In genomic region chr18:48336332-48336731, GRCh38 we compare ENCODE assay signal across 17 cellular contexts.
DNase-seq lines count a peak whose midpoint lies in the region; TF ChIP-seq lines count a peak whose summit lies in the region.
"Had no signal": no experiment of that assay in that cellular context is flagged by ENCODE, and none has a peak within 500 bp of the region (broad histone marks: within the 10 kb centered on the region; RNA-seq: fewer than 3 reads in every experiment).

No MANE protein-coding gene starts in this region.

- peak; percentile 69 for DNase-seq in DMS153 treated with DMSO at 0.1 percent for 48 hours (lab: John Stamatoyannopoulos, UW; ENCODE audit: unreplicated experiment)
- DNase-seq in NCI-H510A (lab: John Stamatoyannopoulos, UW) = peak; percentile 30
- no peak for DNase-seq in chondrocyte (ENCODE audit: low spot score)
- no peak for DNase-seq in activated T-helper 1 cell treated with anti-CD3 and anti-CD28 coated beads, Interleukin-12 subunit alpha, Interleukin-12 subunit beta, Interleukin-2, Interleukin-4 antibody, amounts not matched to agents 30 ng/mL and 10 ng/mL and 1 ng/mL, durations not matched to agents 14 hours and 24 hours and 36 hours (ENCODE audit: low spot score)
- DNase-seq in activated CD4-positive, alpha-beta T cell treated with anti-CD3 and anti-CD28 coated beads, Interleukin-2, amount 10 ng/mL, durations not matched to agents 7 days and 5 days = no peak
- DNase-seq in activated CD4-positive, CD25-positive, alpha-beta regulatory T cell (lab: John Stamatoyannopoulos, UW) = no peak
- DNase-seq in Caco-2 = no peak
- DNase-seq: activated CD8-positive, alpha-beta T cell treated with anti-CD3 and anti-CD28 coated beads, Interleukin-2, amount 10 ng/mL, durations not matched to agents 7 days and 5 days; activated gamma-delta T cell treated with Interleukin-2 at 50 U/mL for 16 hours; H9; NCI-H1105; stimulated activated CD4-positive, alpha-beta T cell treated with anti-CD3 and anti-CD28 coated beads, Interleukin-4, amount 100 ng/mL, for 24 hours; stimulated activated naive CD4-positive, alpha-beta T cell; T-helper 1 cell had no signal

- H3K9me3 ChIP-seq in mesodermal cell (ENCODE audit: control insufficient read depth, low read length) (no peaks in the 10 kb centered on the region), Caco-2 (no peaks in the 10 kb centered on the region)

- H3K4me1 ChIP-seq in mesodermal cell (ENCODE audit: control insufficient read depth, insufficient read depth, low read length, poor library complexity, severe bottlenecking) (peaks cover 27% of the 10 kb centered on the region), Caco-2 (0 out of 2 replicates have a peak, but pooled peaks cover 5% of the 10 kb centered on the region)

- no TSS peak for BruUV-seq in Caco-2 (replicated peaks; lab: Mats Ljungman, UMichigan)

- H3K9me3 Mint-ChIP-seq in chondrocyte (ENCODE audit: low read depth) (no peaks in the 10 kb centered on the region), Caco-2 (ENCODE audit: unreplicated experiment) (no peaks in the 10 kb centered on the region)
- no peaks in the 10 kb centered on the region for H3K9me3 Mint-ChIP-seq in activated T-helper 1 cell treated with anti-CD3 and anti-CD28 coated beads, Interleukin-12 subunit alpha, Interleukin-12 subunit beta, Interleukin-2, Interleukin-4 antibody, amounts not matched to agents 30 ng/mL and 10 ng/mL and 1 ng/mL, durations not matched to agents 14 hours and 24 hours and 36 hours
- no peaks in the 10 kb centered on the region for H3K9me3 Mint-ChIP-seq in activated CD4-positive, alpha-beta T cell treated with anti-CD3 and anti-CD28 coated beads, Interleukin-2, amount 10 ng/mL, durations not matched to agents 7 days and 5 days
- H3K9me3 Mint-ChIP-seq: H9 had no signal

- POLR2A ChIA-PET in activated CD4-positive, alpha-beta T cell treated with anti-CD3 and anti-CD28 coated beads, Interleukin-2, amount 10 ng/mL, durations not matched to agents 7 days and 5 days (lab: Charles Lee) = no interaction called here
- POLR2A ChIA-PET in Caco-2 (lab: Charles Lee) = no interaction called here

- H3K27ac Mint-ChIP-seq in chondrocyte (ENCODE audit: unreplicated experiment) = peak overlapping the region; percentile 9
- no peak overlapping the region for H3K27ac Mint-ChIP-seq in activated T-helper 1 cell treated with anti-CD3 and anti-CD28 coated beads, Interleukin-12 subunit alpha, Interleukin-12 subunit beta, Interleukin-2, Interleukin-4 antibody, amounts not matched to agents 30 ng/mL and 10 ng/mL and 1 ng/mL, durations not matched to agents 14 hours and 24 hours and 36 hours
- no peak overlapping the region for H3K27ac Mint-ChIP-seq in activated CD4-positive, alpha-beta T cell treated with anti-CD3 and anti-CD28 coated beads, Interleukin-2, amount 10 ng/mL, durations not matched to agents 7 days and 5 days
- no peak overlapping the region for H3K27ac Mint-ChIP-seq in Caco-2 (ENCODE audit: unreplicated experiment)
- H3K27ac Mint-ChIP-seq: activated CD8-positive, alpha-beta T cell treated with anti-CD3 and anti-CD28 coated beads, Interleukin-2, amount 10 ng/mL, durations not matched to agents 7 days and 5 days; B cell; H9 had no signal

- H3K4me3 Mint-ChIP-seq in chondrocyte (ENCODE audit: unreplicated experiment) (no peak overlapping the region), Caco-2 (ENCODE audit: unreplicated experiment) (no peak overlapping the region)
- no peak overlapping the region for H3K4me3 Mint-ChIP-seq in activated T-helper 1 cell treated with anti-CD3 and anti-CD28 coated beads, Interleukin-12 subunit alpha, Interleukin-12 subunit beta, Interleukin-2, Interleukin-4 antibody, amounts not matched to agents 30 ng/mL and 10 ng/mL and 1 ng/mL, durations not matched to agents 14 hours and 24 hours and 36 hours
- H3K4me3 Mint-ChIP-seq in activated CD4-positive, alpha-beta T cell treated with anti-CD3 and anti-CD28 coated beads, Interleukin-2, amount 10 ng/mL, durations not matched to agents 7 days and 5 days = no peak overlapping the region
- H3K4me3 Mint-ChIP-seq: activated CD8-positive, alpha-beta T cell treated with anti-CD3 and anti-CD28 coated beads, Interleukin-2, amount 10 ng/mL, durations not matched to agents 7 days and 5 days; B cell; H9 had no signal

- H3K36me3 ChIP-seq in mesodermal cell (ENCODE audit: control insufficient read depth, insufficient read depth, low read length) = no peaks in the 10 kb centered on the region
- no peaks in the 10 kb centered on the region for H3K36me3 ChIP-seq in Caco-2 (ENCODE audit: control insufficient read depth, insufficient read depth, low read length)

- peaks cover 22% of the 10 kb centered on the region for H3K4me1 Mint-ChIP-seq in chondrocyte (ENCODE audit: low read depth)
- H3K4me1 Mint-ChIP-seq in activated T-helper 1 cell treated with anti-CD3 and anti-CD28 coated beads, Interleukin-12 subunit alpha, Interleukin-12 subunit beta, Interleukin-2, Interleukin-4 antibody, amounts not matched to agents 30 ng/mL and 10 ng/mL and 1 ng/mL, durations not matched to agents 14 hours and 24 hours and 36 hours (ENCODE audit: low read depth) = no peaks in the 10 kb centered on the region
- no peaks in the 10 kb centered on the region for H3K4me1 Mint-ChIP-seq in activated CD4-positive, alpha-beta T cell treated with anti-CD3 and anti-CD28 coated beads, Interleukin-2, amount 10 ng/mL, durations not matched to agents 7 days and 5 days
- H3K4me1 Mint-ChIP-seq in Caco-2 (ENCODE audit: low read depth, unreplicated experiment) = peaks cover 7% of the 10 kb centered on the region
- H3K4me1 Mint-ChIP-seq: B cell had no signal

- intact Hi-C loops in activated T-helper 1 cell treated with anti-CD3 and anti-CD28 coated beads, Interleukin-12 subunit alpha, Interleukin-12 subunit beta, Interleukin-2, Interleukin-4 antibody, amounts not matched to agents 30 ng/mL and 10 ng/mL and 1 ng/mL, durations not matched to agents 14 hours and 24 hours and 36 hours (cut with micrococcal nuclease) = no loop called here
- intact Hi-C loops in Caco-2 (cut with micrococcal nuclease; ENCODE audit: unreplicated experiment) = no loop called here

- H3K4me3 ChIP-seq in mesodermal cell (ENCODE audit: extremely low read depth, insufficient read depth, low read length, poor library complexity, severe bottlenecking) (no peak overlapping the region), Caco-2 (ENCODE audit: low read depth, low read length) (no peak overlapping the region)

- CTCF ChIA-PET in activated CD4-positive, alpha-beta T cell treated with anti-CD3 and anti-CD28 coated beads, Interleukin-2, amount 10 ng/mL, durations not matched to agents 7 days and 5 days (lab: Charles Lee) = interaction anchor here (1.1 kb wide), 1 partner anchor 24 kb away, joined by 3 read pairs; no protein-coding TSS in a partner anchor
- CTCF ChIA-PET in Caco-2 (lab: Charles Lee) = no interaction called here

- H3K27me3 ChIP-seq in Caco-2 (replicated peaks; ENCODE audit: control insufficient read depth, insufficient read depth, low read length) = no peaks in the 10 kb centered on the region

- 74 to 85% methylated on average over 3 to 4 of the region's 8 CpGs for WGBS in mesodermal cell (ENCODE audit: insufficient coverage in 2 of 2), 2 experiments

- peak overlapping the region; percentile 58 for H3K27ac ChIP-seq in mesodermal cell (ENCODE audit: low read depth, low read length, severe bottlenecking)
- H3K27ac ChIP-seq: epithelial cell of prostate had no signal

- TF ChIP-seq CTCF in chondrocyte (IDR thresholded peaks at IDR 0.05) (no peak), Caco-2 (IDR thresholded peaks at IDR 0.05; ENCODE audit: insufficient read depth in 1 of 2, low read depth in 1 of 2, low read length in 1 of 2, severe bottlenecking in 1 of 2, unreplicated experiment in 1 of 2) (no peak)

- H3K27me3 Mint-ChIP-seq in chondrocyte (ENCODE audit: low read depth) = peaks cover 2% of the 10 kb centered on the region
- H3K27me3 Mint-ChIP-seq in activated T-helper 1 cell treated with anti-CD3 and anti-CD28 coated beads, Interleukin-12 subunit alpha, Interleukin-12 subunit beta, Interleukin-2, Interleukin-4 antibody, amounts not matched to agents 30 ng/mL and 10 ng/mL and 1 ng/mL, durations not matched to agents 14 hours and 24 hours and 36 hours (ENCODE audit: insufficient read depth) = peaks cover 20% of the 10 kb centered on the region
- peaks cover 12% of the 10 kb centered on the region for H3K27me3 Mint-ChIP-seq in activated CD4-positive, alpha-beta T cell treated with anti-CD3 and anti-CD28 coated beads, Interleukin-2, amount 10 ng/mL, durations not matched to agents 7 days and 5 days
- H3K27me3 Mint-ChIP-seq in Caco-2 (ENCODE audit: insufficient read depth, unreplicated experiment) = no peaks in the 10 kb centered on the region

- no peaks in the 10 kb centered on the region for H3K36me3 Mint-ChIP-seq in chondrocyte (ENCODE audit: low read depth)
- no peaks in the 10 kb centered on the region for H3K36me3 Mint-ChIP-seq in activated T-helper 1 cell treated with anti-CD3 and anti-CD28 coated beads, Interleukin-12 subunit alpha, Interleukin-12 subunit beta, Interleukin-2, Interleukin-4 antibody, amounts not matched to agents 30 ng/mL and 10 ng/mL and 1 ng/mL, durations not matched to agents 14 hours and 24 hours and 36 hours (ENCODE audit: low read depth)
- H3K36me3 Mint-ChIP-seq in activated CD4-positive, alpha-beta T cell treated with anti-CD3 and anti-CD28 coated beads, Interleukin-2, amount 10 ng/mL, durations not matched to agents 7 days and 5 days (ENCODE audit: low read depth) = no peaks in the 10 kb centered on the region
- H3K36me3 Mint-ChIP-seq in Caco-2 (ENCODE audit: insufficient read depth, unreplicated experiment) = no peaks in the 10 kb centered on the region

Comparison
In these comparisons a context has a peak if more than half of its experiments do, and no peak if none do; other contexts are left out.
1. DNase-seq: peak in DMS153 treated with DMSO at 0.1 percent for 48 hours (single experiment) and NCI-H510A (single experiment); none in chondrocyte (single experiment), activated T-helper 1 cell treated with anti-CD3 and anti-CD28 coated beads, Interleukin-12 subunit alpha, Interleukin-12 subunit beta, Interleukin-2, Interleukin-4 antibody, amounts not matched to agents 30 ng/mL and 10 ng/mL and 1 ng/mL, durations not matched to agents 14 hours and 24 hours and 36 hours (single experiment), activated CD4-positive, alpha-beta T cell treated with anti-CD3 and anti-CD28 coated beads, Interleukin-2, amount 10 ng/mL, durations not matched to agents 7 days and 5 days (single experiment), activated CD4-positive, CD25-positive, alpha-beta regulatory T cell (0 of 4) and Caco-2 (0 of 2).